8 cellular contexts compared by ENCODE assay signal in genomic region chr6:149566372-149567193, GRCh38. TPM values are rescaled to one million over a fixed set of nuclear protein-coding genes. Genes with fewer than 3 reads are reported as not detected.
DNase-seq lines count a peak whose midpoint lies in the region; ATAC-seq and TF ChIP-seq lines count a peak whose summit lies in the region.

TSS of gene GINM1 (plus strand) at chr6:149566375. CDS start at chr6:149566415, 40 bp downstream.

- H3K4me1 ChIP-seq in endocrine pancreas (ENCODE audit: control insufficient read depth, insufficient read depth, low read length) (peaks cover 9% of the 10 kb centered on the region), mesodermal cell (ENCODE audit: control insufficient read depth, insufficient read depth, low read length, poor library complexity, severe bottlenecking) (no peaks in the 10 kb centered on the region)

- peaks cover 33% of the 10 kb centered on the region for H3K4me1 Mint-ChIP-seq in activated CD8-positive, alpha-beta T cell treated with anti-CD3 and anti-CD28 coated beads for 36 hours (ENCODE audit: low read depth)

- POLR2A ChIA-PET in activated CD8-positive, alpha-beta T cell treated with anti-CD3 and anti-CD28 coated beads for 36 hours (lab: Charles Lee): interaction anchor here (0.5 to 1.2 kb wide), 5 partner anchors 13 to 440 kb away, joined by 3 to 12 read pairs (median 4); partner anchors contain the start of gene PPIL4

- H3K4me3 Mint-ChIP-seq in activated CD8-positive, alpha-beta T cell treated with anti-CD3 and anti-CD28 coated beads for 36 hours: peak within 1 kb of the TSS; percentile 93

- ATAC-seq in HG02938 (IDR thresholded peaks at IDR 0.05; ENCODE audit: unreplicated experiment): peak; percentile 11
- peak; percentile 13 for ATAC-seq in activated CD8-positive, alpha-beta T cell treated with anti-CD3 and anti-CD28 coated beads for 36 hours

- H3K9me3 ChIP-seq in endocrine pancreas (ENCODE audit: control insufficient read depth, low read length) (no peaks in the 10 kb centered on the region), mesodermal cell (ENCODE audit: control insufficient read depth, low read length) (no peaks in the 10 kb centered on the region)

- no peaks in the 10 kb centered on the region for H3K27me3 Mint-ChIP-seq in activated CD8-positive, alpha-beta T cell treated with anti-CD3 and anti-CD28 coated beads for 36 hours

- peak within 1 kb of the TSS; percentile 89 for H3K27ac Mint-ChIP-seq in activated CD8-positive, alpha-beta T cell treated with anti-CD3 and anti-CD28 coated beads for 36 hours

- H3K27ac ChIP-seq in mesodermal cell (ENCODE audit: low read depth, low read length, severe bottlenecking): peak within 1 kb of the TSS; percentile 82

- H3K4me3 ChIP-seq in endocrine pancreas (ENCODE audit: control insufficient read depth, insufficient read depth, low read length) (peak within 1 kb of the TSS; percentile 88), mesodermal cell (ENCODE audit: extremely low read depth, insufficient read depth, low read length, poor library complexity, severe bottlenecking) (peak within 1 kb of the TSS; percentile 97)

- no peaks in the 10 kb centered on the region for H3K36me3 Mint-ChIP-seq in activated CD8-positive, alpha-beta T cell treated with anti-CD3 and anti-CD28 coated beads for 36 hours (ENCODE audit: low read depth)

- intact Hi-C loops in activated CD8-positive, alpha-beta T cell treated with anti-CD3 and anti-CD28 coated beads for 36 hours (cut with micrococcal nuclease): no loop called here

- DNase-seq in SHP77 (lab: John Stamatoyannopoulos, UW) (peak; percentile 37 to 50), SHP77 treated with DMSO at 0.1 percent for 48 hours (lab: John Stamatoyannopoulos, UW) (no peak), NCI-H460 (ENCODE audit: extremely low read depth, low read depth) (no peak)
- DNase-seq in activated CD8-positive, alpha-beta T cell treated with anti-CD3 and anti-CD28 coated beads for 36 hours: peak; percentile 70
- DNase-seq in stimulated activated CD8-positive, alpha-beta memory T cell treated with anti-CD3 and anti-CD28 coated beads, Interleukin-2, amount 100 ng/mL, for 48 hours (ENCODE audit: low read depth in 2 of 2): peak; percentile 5 to 27

- peak within 1 kb of the TSS; percentile 92 for H3K9ac ChIP-seq in endocrine pancreas (ENCODE audit: control insufficient read depth, insufficient read depth, low read length)

- H3K27me3 ChIP-seq in endocrine pancreas (ENCODE audit: control insufficient read depth, insufficient read depth, low read length): no peaks in the 10 kb centered on the region

- no peaks in the 10 kb centered on the region for H3K9me3 Mint-ChIP-seq in activated CD8-positive, alpha-beta T cell treated with anti-CD3 and anti-CD28 coated beads for 36 hours

- no peak for TF ChIP-seq CTCF in activated CD8-positive, alpha-beta T cell treated with anti-CD3 and anti-CD28 coated beads for 36 hours (IDR thresholded peaks at IDR 0.05)

- H3K36me3 ChIP-seq in endocrine pancreas (ENCODE audit: control insufficient read depth, insufficient read depth, low read length): no peaks in the 10 kb centered on the region
- no peaks in the 10 kb centered on the region for H3K36me3 ChIP-seq in mesodermal cell (ENCODE audit: control insufficient read depth, insufficient read depth, low read length)

- CTCF ChIA-PET in activated CD8-positive, alpha-beta T cell treated with anti-CD3 and anti-CD28 coated beads for 36 hours (lab: Charles Lee): interaction anchor here (1.2 to 2.4 kb wide), 2 partner anchors 18 to 81 kb away, joined by 3 to 10 read pairs; partner anchors contain the start of gene ZC3H12D

- WGBS in mesodermal cell (ENCODE audit: insufficient coverage in 2 of 2), 2 experiments: 0 to 1% methylated on average over 34 to 62 of the region's 85 CpGs

RNA-seq across cellular contexts. Expression of gene GINM1, which starts in this region (rescaled TPM):
- 34.6 and 40.3 TPM in 2 replicates for total RNA-seq in NCI-H460 (2014; rRNA removed; shearing (Covaris generic))
- 26.9 and 30.1 TPM in 2 replicates for polyA plus RNA-seq in NCI-H460 (2014; cell fraction: nucleus; rRNA removed)
- 10 to 100 TPM; 15.4 to 16.3 TPM for total RNA-seq in activated CD8-positive, alpha-beta T cell treated with anti-CD3 and anti-CD28 coated beads for 36 hours
- polyA plus RNA-seq in mesodermal cell (2013, experiment 1 of 2): 36.3 TPM
- 41.6 TPM for polyA plus RNA-seq in mesodermal cell (2013, experiment 2 of 2)

Comparison
In these comparisons a context has a peak if more than half of its experiments do, and no peak if none do; other contexts are left out.
1. DNase-seq: peak in SHP77 (2 of 2), activated CD8-positive, alpha-beta T cell treated with anti-CD3 and anti-CD28 coated beads for 36 hours (single experiment) and stimulated activated CD8-positive, alpha-beta memory T cell treated with anti-CD3 and anti-CD28 coated beads, Interleukin-2, amount 100 ng/mL, for 48 hours (2 of 2); none in SHP77 treated with DMSO at 0.1 percent for 48 hours (single experiment) and NCI-H460 (single experiment).